In genomic region chr1:17943506-17943905, GRCh38 we compare ENCODE assay signal across 21 cellular contexts.
"Had no signal": no experiment of that assay in that cellular context is flagged by ENCODE, and none has a peak within 500 bp of the region (broad histone marks: within the 10 kb centered on the region; RNA-seq: fewer than 3 reads in every experiment).

No MANE protein-coding gene starts in this region.

- DNase-seq: colonic mucosa; cortex of kidney; dermis blood vessel endothelial cell; effector CD4-positive, alpha-beta T cell; effector CD8-positive, alpha-beta T cell; effector memory CD4-positive, alpha-beta T cell; effector memory CD8-positive, alpha-beta T cell; endodermal cell; erythroblast; esophagus squamous epithelium; foreskin fibroblast; foreskin keratinocyte; foreskin melanocyte; gastrocnemius medialis; glutamatergic neuron; head of caudate nucleus; heart left ventricle; heart right ventricle had no signal

- H3K4me3 Mint-ChIP-seq: dendritic cell treated with granulocyte-macrophage colony-stimulating factor and Interleukin-4, amounts not matched to agents 40 ng/mL and 50 ng/mL, for 4 days; effector memory CD8-positive, alpha-beta T cell; endodermal cell had no signal

- ATAC-seq: effector memory CD8-positive, alpha-beta T cell; esophagus mucosa; foreskin keratinocyte; gastrocnemius medialis; gastroesophageal sphincter; heart right ventricle had no signal

- H3K4me1 Mint-ChIP-seq: endodermal cell had no signal

- H3K27ac Mint-ChIP-seq: dendritic cell treated with granulocyte-macrophage colony-stimulating factor and Interleukin-4, amounts not matched to agents 40 ng/mL and 50 ng/mL, for 4 days; effector memory CD8-positive, alpha-beta T cell; endodermal cell had no signal

- H3K9me3 Mint-ChIP-seq: dendritic cell treated with granulocyte-macrophage colony-stimulating factor and Interleukin-4, amounts not matched to agents 40 ng/mL and 50 ng/mL, for 4 days; effector memory CD8-positive, alpha-beta T cell; endodermal cell had no signal
